Comparison of ENCODE assay signal across 29 cellular contexts in the genomic region with DNA sequence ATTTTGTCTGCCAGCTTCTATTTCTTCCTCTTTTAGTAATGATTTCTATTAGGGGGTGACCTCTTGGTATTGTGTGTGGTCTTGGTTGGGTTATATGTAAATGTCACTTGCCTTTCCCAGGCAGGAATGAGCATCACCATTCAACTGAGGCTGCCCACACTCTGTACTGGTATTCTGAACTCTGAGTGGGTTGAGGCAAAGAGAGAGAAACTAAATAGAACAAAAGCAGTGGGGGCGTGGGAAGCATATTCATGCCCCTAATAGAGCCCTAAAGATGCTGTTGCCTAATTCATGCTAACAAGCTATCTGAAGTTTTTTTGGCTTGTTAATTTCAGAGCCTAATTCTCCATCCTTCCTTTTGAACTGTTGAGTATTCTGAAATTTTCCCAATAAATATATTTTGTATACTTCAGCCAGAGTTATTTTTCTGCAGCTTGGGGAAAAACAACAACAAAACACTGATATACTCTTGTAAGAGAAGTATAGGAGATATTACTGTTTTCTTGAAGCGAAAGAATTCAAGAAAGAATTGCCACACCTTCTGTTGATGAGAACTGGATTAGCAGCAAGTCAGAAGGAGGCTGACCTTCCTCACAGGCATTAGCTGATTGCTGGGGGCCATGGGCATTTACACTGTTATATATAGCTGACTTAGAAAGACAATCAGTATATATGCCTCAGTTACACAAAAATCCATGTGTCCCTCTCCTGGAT.
"Had no signal": no experiment of that assay in that cellular context is flagged by ENCODE, and none has a peak within 500 bp of the region (broad histone marks: within the 10 kb centered on the region; RNA-seq: fewer than 3 reads in every experiment).

No MANE protein-coding gene starts in this region.

- H3K9me3 Mint-ChIP-seq: natural killer cell treated with Interleukin-12 subunit alpha and Interleukin-12 subunit beta and Interleukin-15 and Interleukin-18, amount 100 ng/mL, for 72 hours had no signal

- H3K27me3 ChIP-seq: esophagus muscularis mucosa, gastrocnemius medialis, right lobe of liver, uterus had no signal

- H3K27me3 Mint-ChIP-seq: type B pancreatic cell had no signal

- H3K27ac ChIP-seq: esophagus muscularis mucosa, gastrocnemius medialis, left ventricle myocardium inferior, right lobe of liver, spleen, thoracic aorta, uterus had no signal

- H3K4me3 Mint-ChIP-seq: activated B cell treated with CpG ODN at 0.5 μM for 24 hours; activated CD8-positive, alpha-beta T cell treated with anti-CD3 and anti-CD28 coated beads for 36 hours; activated naive CD4-positive, alpha-beta T cell treated with anti-CD3 and anti-CD28 coated beads, Interleukin-2, amount 50 U/mL, for 24 hours; activated naive CD8-positive, alpha-beta T cell treated with anti-CD3 and anti-CD28 coated beads, Interleukin-2, amount 50 U/mL, for 24 hours; activated T-cell treated with anti-CD3 and anti-CD28 coated beads, Interleukin-2, amount 50 U/mL, for 4 hours; activated T-helper 17 cell treated with anti-CD3 and anti-CD28 coated beads, Interleukin-2, amount 50 U/mL, for 72 hours; natural killer cell treated with Interleukin-12 subunit alpha and Interleukin-12 subunit beta and Interleukin-15 and Interleukin-18, amount 100 ng/mL, for 72 hours; T-helper 17 cell; type B pancreatic cell had no signal

- H3K4me3 ChIP-seq: esophagus muscularis mucosa, gastrocnemius medialis, left ventricle myocardium inferior, lung, mucosa of descending colon, right lobe of liver, spleen, thoracic aorta, uterus had no signal

- H3K4me1 Mint-ChIP-seq: activated naive CD4-positive, alpha-beta T cell treated with anti-CD3 and anti-CD28 coated beads, Interleukin-2, amount 50 U/mL, for 24 hours; activated T-helper 17 cell treated with anti-CD3 and anti-CD28 coated beads, Interleukin-2, amount 50 U/mL, for 72 hours; T-helper 17 cell had no signal

- H3K27ac Mint-ChIP-seq: activated B cell treated with CpG ODN at 0.5 μM for 24 hours; activated CD8-positive, alpha-beta T cell treated with anti-CD3 and anti-CD28 coated beads for 36 hours; activated naive CD4-positive, alpha-beta T cell treated with anti-CD3 and anti-CD28 coated beads, Interleukin-2, amount 50 U/mL, for 24 hours; activated naive CD8-positive, alpha-beta T cell treated with anti-CD3 and anti-CD28 coated beads, Interleukin-2, amount 50 U/mL, for 24 hours; activated T-helper 17 cell treated with anti-CD3 and anti-CD28 coated beads, Interleukin-2, amount 50 U/mL, for 72 hours; natural killer cell treated with Interleukin-12 subunit alpha and Interleukin-12 subunit beta and Interleukin-15 and Interleukin-18, amount 100 ng/mL, for 72 hours; T-helper 17 cell; type B pancreatic cell had no signal

- ATAC-seq: activated CD8-positive, alpha-beta T cell treated with anti-CD3 and anti-CD28 coated beads for 36 hours; activated naive CD8-positive, alpha-beta T cell treated with anti-CD3 and anti-CD28 coated beads, Interleukin-2, amount 50 U/mL, for 24 hours; activated T-cell treated with anti-CD3 and anti-CD28 coated beads, Interleukin-2, amount 50 U/mL, for 4 hours; activated T-helper 17 cell treated with anti-CD3 and anti-CD28 coated beads, Interleukin-2, amount 50 U/mL, for 72 hours; gastrocnemius medialis; mucosa of descending colon; natural killer cell treated with Interleukin-12 subunit alpha and Interleukin-12 subunit beta and Interleukin-15 and Interleukin-18, amount 100 ng/mL, for 72 hours; right lobe of liver; T-helper 17 cell had no signal

- H3K36me3 Mint-ChIP-seq: type B pancreatic cell had no signal

- H3K4me1 ChIP-seq: gastrocnemius medialis, right lobe of liver, uterus had no signal

- DNase-seq: activated B cell treated with CpG ODN at 0.5 μM for 24 hours; activated CD4-positive, alpha-beta T cell treated with anti-CD3 and anti-CD28 coated beads, Interleukin-2, amount 50 U/mL, for 1 hour; activated CD8-positive, alpha-beta T cell treated with anti-CD3 and anti-CD28 coated beads for 36 hours; activated gamma-delta T cell treated with Interleukin-2 at 50 U/mL for 16 hours; activated naive CD8-positive, alpha-beta T cell treated with anti-CD3 and anti-CD28 coated beads, Interleukin-2, amount 50 U/mL, for 24 hours; activated T-cell treated with anti-CD3 and anti-CD28 coated beads, Interleukin-2, amount 50 U/mL, for 4 hours; amygdala; dermis blood vessel endothelial cell; effector CD4-positive, alpha-beta T cell; gastrocnemius medialis; glutamatergic neuron; left ventricle myocardium inferior; mucosa of descending colon; right lobe of liver; spleen; stimulated activated naive CD4-positive, alpha-beta T cell treated with Interleukin-2 at 50 U/mL for 16 hours; T-helper 17 cell; T1000; uterus had no signal

- H3K9me3 ChIP-seq: esophagus muscularis mucosa, gastrocnemius medialis, mucosa of descending colon, right lobe of liver, spleen, thoracic aorta, uterus had no signal

- H3K36me3 ChIP-seq: esophagus muscularis mucosa, gastrocnemius medialis, left ventricle myocardium inferior, right lobe of liver, spleen, thoracic aorta, uterus had no signal

- FAIRE-seq: colon, endometrium, islet of Langerhans had no signal
